In the genomic region with DNA sequence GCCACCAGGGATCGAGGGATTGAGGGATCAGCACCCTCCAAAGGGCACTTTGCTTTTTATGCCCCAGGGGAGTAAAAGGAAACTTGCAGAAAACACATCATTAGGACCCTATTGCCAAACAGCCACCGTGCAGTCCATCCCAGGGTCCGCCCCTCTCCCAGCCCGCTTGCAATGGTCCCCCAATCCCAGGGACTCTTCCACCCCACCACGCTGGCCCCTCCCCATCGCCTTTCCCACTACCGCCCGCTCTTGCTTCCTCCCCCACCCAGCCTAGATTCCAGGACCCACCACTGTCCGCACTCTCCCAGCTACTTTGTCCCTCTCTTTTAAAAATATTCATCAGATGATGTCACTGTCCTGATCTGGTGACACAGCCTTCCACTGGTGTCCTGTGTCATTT, we compare ENCODE assay signal across 20 cellular contexts.
"Had no signal": no experiment of that assay in that cellular context is flagged by ENCODE, and none has a peak within 500 bp of the region (broad histone marks: within the 10 kb centered on the region; RNA-seq: fewer than 3 reads in every experiment).

No MANE protein-coding gene starts in this region.

- H3K27ac ChIP-seq: adrenal gland, esophagus muscularis mucosa, left lung, right atrium auricular region, skin epidermis, tibial nerve, WERI-Rb-1 had no signal

- H3K9me3 ChIP-seq: adrenal gland, esophagus muscularis mucosa, left lung, right atrium auricular region, tibial nerve had no signal

- H3K27ac Mint-ChIP-seq: activated CD4-positive, alpha-beta memory T cell treated with anti-CD3 and anti-CD28 coated beads, Interleukin-2, amount 10 ng/mL, durations not matched to agents 7 days and 5 days; activated T-cell treated with anti-CD3 and anti-CD28 coated beads, Interleukin-2, amount 50 U/mL, for 24 hours; stimulated activated naive B cell treated with anti-CD40 and anti-IgM and Interleukin-4, amounts not matched to agents 10 μg/mL and 1 μg/mL and 100 μg/mL, for 72 hours; T-helper 17 cell had no signal

- ATAC-seq: left lung; naive thymus-derived CD8-positive, alpha-beta T cell; stimulated activated naive B cell treated with anti-CD40 and anti-IgM and Interleukin-4, amounts not matched to agents 10 μg/mL and 1 μg/mL and 100 μg/mL, for 72 hours; T-helper 17 cell had no signal

- H3K4me1 ChIP-seq: adrenal gland, left lung, right atrium auricular region, tibial nerve had no signal

- H3K9me3 Mint-ChIP-seq: activated CD4-positive, alpha-beta memory T cell treated with anti-CD3 and anti-CD28 coated beads, Interleukin-2, amount 10 ng/mL, durations not matched to agents 7 days and 5 days; activated naive CD4-positive, alpha-beta T cell treated with anti-CD3 and anti-CD28 coated beads, Interleukin-2, amount 50 U/mL, for 24 hours; activated T-cell treated with anti-CD3 and anti-CD28 coated beads, Interleukin-2, amount 50 U/mL, for 24 hours; stimulated activated naive B cell treated with anti-CD40 and anti-IgM and Interleukin-4, amounts not matched to agents 10 μg/mL and 1 μg/mL and 100 μg/mL, for 72 hours had no signal

- DNase-seq: activated CD4-positive, alpha-beta memory T cell treated with anti-CD3 and anti-CD28 coated beads, Interleukin-2, amount 10 ng/mL, durations not matched to agents 7 days and 5 days; activated CD4-positive, alpha-beta T cell treated with anti-CD3 and anti-CD28 coated beads for 4 hours; activated effector memory CD4-positive, alpha-beta T cell treated with Interleukin-2 at 50 U/mL for 16 hours; activated T-cell treated with anti-CD3 and anti-CD28 coated beads, Interleukin-2, amount 50 U/mL, for 24 hours; adrenal gland; hypothalamus; left lung; naive thymus-derived CD8-positive, alpha-beta T cell; nucleus accumbens; stimulated activated CD4-positive, alpha-beta T cell treated with anti-CD3 and anti-CD28 coated beads, Interleukin-15, amount 100 ng/mL, for 24 hours; stimulated activated CD4-positive, alpha-beta T cell treated with anti-CD3 and anti-CD28 coated beads, Interleukin-4, amount 100 ng/mL, for 1 hour; stimulated activated naive B cell treated with anti-CD40 and anti-IgM and Interleukin-4, amounts not matched to agents 10 μg/mL and 1 μg/mL and 100 μg/mL, for 72 hours; T-helper 17 cell; WERI-Rb-1 had no signal

- H3K4me3 ChIP-seq: adrenal gland, dorsolateral prefrontal cortex, esophagus muscularis mucosa, left lung, right atrium auricular region, skin epidermis, tibial nerve had no signal

- H3K4me3 Mint-ChIP-seq: activated CD4-positive, alpha-beta memory T cell treated with anti-CD3 and anti-CD28 coated beads, Interleukin-2, amount 10 ng/mL, durations not matched to agents 7 days and 5 days; activated naive CD4-positive, alpha-beta T cell treated with anti-CD3 and anti-CD28 coated beads, Interleukin-2, amount 50 U/mL, for 24 hours; activated T-cell treated with anti-CD3 and anti-CD28 coated beads, Interleukin-2, amount 50 U/mL, for 24 hours; naive thymus-derived CD8-positive, alpha-beta T cell; stimulated activated naive B cell treated with anti-CD40 and anti-IgM and Interleukin-4, amounts not matched to agents 10 μg/mL and 1 μg/mL and 100 μg/mL, for 72 hours; T-helper 17 cell had no signal

- H3K36me3 Mint-ChIP-seq: activated naive CD4-positive, alpha-beta T cell treated with anti-CD3 and anti-CD28 coated beads, Interleukin-2, amount 50 U/mL, for 24 hours had no signal

- H3K4me1 Mint-ChIP-seq: activated CD4-positive, alpha-beta memory T cell treated with anti-CD3 and anti-CD28 coated beads, Interleukin-2, amount 10 ng/mL, durations not matched to agents 7 days and 5 days; activated naive CD4-positive, alpha-beta T cell treated with anti-CD3 and anti-CD28 coated beads, Interleukin-2, amount 50 U/mL, for 24 hours had no signal

- H3K36me3 ChIP-seq: adrenal gland, left lung, right atrium auricular region, tibial nerve had no signal

- H3K27me3 ChIP-seq: right atrium auricular region had no signal
